29 cellular contexts compared by ENCODE assay signal in genomic region chr18:910247-910646, GRCh38. TPM values are rescaled to one million over a fixed set of nuclear protein-coding genes. Genes with fewer than 3 reads are reported as not detected.
"Had no signal": no experiment of that assay in that cellular context is flagged by ENCODE, and none has a peak within 500 bp of the region (broad histone marks: within the 10 kb centered on the region; RNA-seq: fewer than 3 reads in every experiment).

No MANE protein-coding gene starts in this region.

- H3K4me3 Mint-ChIP-seq: activated naive CD8-positive, alpha-beta T cell; activated T-cell treated with anti-CD3 and anti-CD28 coated beads, Interleukin-2, amount 50 U/mL, for 4 hours; central memory CD8-positive, alpha-beta T cell; stimulated activated naive CD8-positive, alpha-beta T cell treated with anti-CD3 and anti-CD28 coated beads, Interleukin-15, Interleukin-2, amounts not matched to agents 100 ng/mL and 50 ng/mL, for 24 hours; WTC11 had no signal

- H3K36me3 ChIP-seq: adrenal gland, ascending aorta, breast epithelium, esophagus squamous epithelium, gastrocnemius medialis, pancreas, tibial artery had no signal

- H3K36me3 Mint-ChIP-seq: activated naive CD8-positive, alpha-beta T cell; WTC11 had no signal

- FAIRE-seq: colon, pancreas had no signal

- ATAC-seq: activated T-cell treated with anti-CD3 and anti-CD28 coated beads, Interleukin-2, amount 50 U/mL, for 4 hours; gastrocnemius medialis; left ventricle myocardium superior; mucosa of descending colon; pancreas; psoas muscle; right cardiac atrium; WTC11 had no signal

- H3K27ac Mint-ChIP-seq: activated naive CD8-positive, alpha-beta T cell; activated T-helper 2 cell treated with anti-CD3 and anti-CD28 coated beads, Interferon-gamma antibody, Interleukin-2, Interleukin-4, amounts not matched to agents 10 μg/mL and 5 μg/mL and 100 μg/mL, durations not matched to agents 14 hours and 24 hours and 36 hours; nephron progenitor cell; stimulated activated naive CD8-positive, alpha-beta T cell treated with anti-CD3 and anti-CD28 coated beads, Interleukin-15, Interleukin-2, amounts not matched to agents 100 ng/mL and 50 ng/mL, for 24 hours; WTC11 had no signal

- H3K27ac ChIP-seq: adrenal gland, ascending aorta, breast epithelium, esophagus squamous epithelium, gastrocnemius medialis, pancreas, psoas muscle, tibial artery had no signal

- H3K9me3 Mint-ChIP-seq: activated T-cell treated with anti-CD3 and anti-CD28 coated beads, Interleukin-2, amount 50 U/mL, for 4 hours; activated T-helper 2 cell treated with anti-CD3 and anti-CD28 coated beads, Interferon-gamma antibody, Interleukin-2, Interleukin-4, amounts not matched to agents 10 μg/mL and 5 μg/mL and 100 μg/mL, durations not matched to agents 14 hours and 24 hours and 36 hours; central memory CD8-positive, alpha-beta T cell; nephron progenitor cell; stimulated activated naive CD8-positive, alpha-beta T cell treated with anti-CD3 and anti-CD28 coated beads, Interleukin-15, Interleukin-2, amounts not matched to agents 100 ng/mL and 50 ng/mL, for 24 hours; WTC11 had no signal

- DNase-seq: activated CD4-positive, alpha-beta T cell treated with anti-CD3 and anti-CD28 coated beads, Interleukin-2, amount 50 U/mL, for 4 hours; activated CD8-positive, alpha-beta memory T cell treated with anti-CD3 and anti-CD28 coated beads for 24 hours; activated CD8-positive, alpha-beta memory T cell treated with anti-CD3 and anti-CD28 coated beads, Interleukin-2, amount 50 U/mL, for 4 hours; activated naive CD4-positive, alpha-beta T cell; activated T-cell treated with anti-CD3 and anti-CD28 coated beads, Interleukin-2, amount 50 U/mL, for 4 hours; adrenal gland; effector memory CD4-positive, alpha-beta T cell; esophagus squamous epithelium; gastrocnemius medialis; head of caudate nucleus; hypothalamus; left ventricle myocardium superior; mucosa of descending colon; nephron progenitor cell; pancreas; psoas muscle; right cardiac atrium; stimulated activated CD4-positive, alpha-beta T cell treated with anti-CD3 and anti-CD28 coated beads, Interleukin-4, amount 100 ng/mL, for 24 hours; T-helper 9 cell; tibial artery had no signal

- H3K9me3 ChIP-seq: adrenal gland, ascending aorta, breast epithelium, esophagus squamous epithelium, gastrocnemius medialis, mucosa of descending colon, pancreas, psoas muscle, tibial artery had no signal

- H3K4me3 ChIP-seq: adrenal gland, breast epithelium, esophagus squamous epithelium, gastrocnemius medialis, mucosa of descending colon, pancreas, psoas muscle, tibial artery had no signal

RNA-seq across cellular contexts. Expression of gene ADCYAP1, which starts 5.6 kb away (rescaled TPM):
- total RNA-seq: activated T-cell treated with anti-CD3 and anti-CD28 coated beads, Interleukin-2, amount 50 U/mL, for 4 hours; activated T-helper 2 cell treated with anti-CD3 and anti-CD28 coated beads, Interferon-gamma antibody, Interleukin-2, Interleukin-4, amounts not matched to agents 10 μg/mL and 5 μg/mL and 100 μg/mL, durations not matched to agents 14 hours and 24 hours and 36 hours; ascending aorta; dermis microvascular lymphatic vessel endothelial cell; gastrocnemius medialis; WTC11 had no signal
